ENCODE assay signal across 24 cellular contexts in genomic region chr16:3520398-3520797, GRCh38. TPM values are rescaled to one million over a fixed set of nuclear protein-coding genes. Genes with fewer than 3 reads are reported as not detected.
DNase-seq lines count a peak whose midpoint lies in the region; ATAC-seq and TF ChIP-seq lines count a peak whose summit lies in the region.
"Had no signal": no experiment of that assay in that cellular context is flagged by ENCODE, and none has a peak within 500 bp of the region (broad histone marks: within the 10 kb centered on the region; RNA-seq: fewer than 3 reads in every experiment).

No MANE protein-coding gene starts in this region.

- DNase-seq in AG10803 (ENCODE audit: low read depth) = peak; percentile 97
- DNase-seq in amniotic epithelial cell (ENCODE audit: low read depth) = peak; percentile 80
- DNase-seq in fibroblast of villous mesenchyme (ENCODE audit: low read depth) = peak; percentile 98
- peak; percentile 38 for DNase-seq in skeletal muscle cell (ENCODE audit: low read depth)
- DNase-seq in body of pancreas = no peak
- DNase-seq in NCI-H69 (lab: John Stamatoyannopoulos, UW) = no peak
- DNase-seq in AG20443 (ENCODE audit: low spot score) = no peak
- no peak for DNase-seq in SHP77 treated with DMSO at 0.1 percent for 48 hours (lab: John Stamatoyannopoulos, UW)
- DNase-seq: activated CD8-positive, alpha-beta memory T cell treated with anti-CD3 and anti-CD28 coated beads for 24 hours; activated naive CD8-positive, alpha-beta T cell treated with anti-CD3 and anti-CD28 coated beads, Interleukin-2, amount 10 ng/mL, durations not matched to agents 7 days and 5 days; BE2C; caudate nucleus; effector memory CD4-positive, alpha-beta T cell; foreskin melanocyte; KBM-7; NCI-H1048; NCI-H2081; NCI-H510A treated with DMSO at 0.1 percent for 48 hours; stimulated activated CD4-positive, alpha-beta T cell treated with anti-CD3 and anti-CD28 coated beads, Interleukin-1b, Interleukin-23, amount 100 ng/mL, for 48 hours had no signal

- H3K27ac ChIP-seq in body of pancreas = no peak overlapping the region
- H3K27ac ChIP-seq: VCaP had no signal

- no peak for TF ChIP-seq POLR2A in body of pancreas (IDR thresholded peaks at IDR 0.05)

- intact Hi-C loops in body of pancreas (cut with DNase I) = no loop called here

- WGBS in body of pancreas, 2 donors = 85 to 88% methylated on average over 4 of the region's 4 CpGs

- no peak for ATAC-seq in body of pancreas
- ATAC-seq: Right ventricle myocardium inferior had no signal

- H3K36me3 ChIP-seq in body of pancreas (replicated peaks in 1 of 2; ENCODE audit: insufficient read depth in 1 of 2, low read depth in 2 of 2) = peaks cover 0 to 10% of the 10 kb centered on the region in 2 donors

- H3K4me1 ChIP-seq in body of pancreas = peaks cover 27% of the 10 kb centered on the region
- H3K4me1 ChIP-seq: BE2C had no signal

- no peaks in the 10 kb centered on the region for H3K27me3 ChIP-seq in body of pancreas
- H3K27me3 ChIP-seq: BE2C had no signal

- H3K9me3 ChIP-seq in body of pancreas = no peaks in the 10 kb centered on the region
- H3K9me3 ChIP-seq: BE2C had no signal

- TF ChIP-seq CTCF in AG10803 (conservative IDR thresholded peaks at IDR 0.05; ENCODE audit: low read length) (no peak), fibroblast of villous mesenchyme (IDR thresholded peaks at IDR 0.05; ENCODE audit: insufficient read depth, low read depth, low read length) (no peak), body of pancreas (IDR thresholded peaks at IDR 0.05) (no peak)

- no peak overlapping the region for H3K4me3 ChIP-seq in AG10803 (ENCODE audit: low read length)
- H3K4me3 ChIP-seq in fibroblast of villous mesenchyme (ENCODE audit: low read depth, low read length) = peak overlapping the region; percentile 8
- H3K4me3 ChIP-seq in skeletal muscle cell (ENCODE audit: low read depth, low read length) = no peak overlapping the region
- H3K4me3 ChIP-seq in body of pancreas = no peak overlapping the region

RNA-seq across cellular contexts. Expression of gene CLUAP1, which starts 19.6 kb away (rescaled TPM):
- total RNA-seq in fibroblast of villous mesenchyme (14.5 and 22.0 TPM in 2 replicates), body of pancreas (10 to 100 TPM in 1 of 2 donors, 1 to 10 TPM in 1; 7.8 to 20.1 TPM)

RNA-seq across cellular contexts. Expression of gene C16orf90, which starts 25.1 kb away (rescaled TPM):
- total RNA-seq in fibroblast of villous mesenchyme = not detected in 2 replicates
- not detected for total RNA-seq in body of pancreas
- total RNA-seq: activated naive CD8-positive, alpha-beta T cell treated with anti-CD3 and anti-CD28 coated beads, Interleukin-2, amount 10 ng/mL, durations not matched to agents 7 days and 5 days; activated T-helper 1 cell treated with anti-CD3 and anti-CD28 coated beads, Interleukin-12 subunit alpha, Interleukin-12 subunit beta, Interleukin-2, Interleukin-4 antibody, amounts not matched to agents 30 ng/mL and 10 ng/mL and 1 ng/mL, durations not matched to agents 14 hours and 24 hours and 36 hours; G401; Right ventricle myocardium inferior; T-helper 1 cell treated with Interleukin-12 subunit alpha and Interleukin-12 subunit beta and Interleukin-4 antibody, amounts not matched to agents 30 ng/mL and 1 ng/mL, for 36 hours had no signal

RNA-seq across cellular contexts. Expression of gene NLRC3, which starts 56.8 kb away (rescaled TPM):
- not detected in 2 replicates for total RNA-seq in fibroblast of villous mesenchyme
- total RNA-seq in body of pancreas = 1 to 10 TPM in 1 of 2 donors, under 1 TPM in 1; 0.78 to 1.3 TPM
- total RNA-seq: G401 had no signal

Comparison
In these comparisons a context has a peak if more than half of its experiments do, and no peak if none do; other contexts are left out.
1. DNase-seq: peak in AG10803 (single experiment), amniotic epithelial cell (single experiment), fibroblast of villous mesenchyme (single experiment) and skeletal muscle cell (single experiment); none in body of pancreas (0 of 4), NCI-H69 (single experiment), AG20443 (single experiment) and SHP77 treated with DMSO at 0.1 percent for 48 hours (single experiment).